In genomic region chr21:32570456-32570855, GRCh38 we compare ENCODE assay signal across 12 cellular contexts. TPM values are rescaled to one million over a fixed set of nuclear protein-coding genes. Genes with fewer than 3 reads are reported as not detected.
DNase-seq lines count a peak whose midpoint lies in the region; ATAC-seq and TF ChIP-seq lines count a peak whose summit lies in the region.
"Had no signal": no experiment of that assay in that cellular context is flagged by ENCODE, and none has a peak within 500 bp of the region (broad histone marks: within the 10 kb centered on the region; RNA-seq: fewer than 3 reads in every experiment).

No MANE protein-coding gene starts in this region.

- H3K9me3 Mint-ChIP-seq in activated T-cell treated with anti-CD3 and anti-CD28 coated beads, Interleukin-2, amount 50 U/mL, for 4 hours: peaks cover 2% of the 10 kb centered on the region
- H3K9me3 Mint-ChIP-seq: activated B cell treated with CpG ODN at 0.5 μM for 24 hours had no signal

- H3K36me3 ChIP-seq in thymus (ENCODE audit: control insufficient read depth, insufficient read depth): no peaks in the 10 kb centered on the region
- H3K36me3 ChIP-seq: MG63, thoracic aorta had no signal

- H3K9me3 ChIP-seq in thymus (ENCODE audit: control insufficient read depth): no peaks in the 10 kb centered on the region
- H3K9me3 ChIP-seq: MG63, thoracic aorta had no signal

- H3K36me3 Mint-ChIP-seq in activated T-cell treated with anti-CD3 and anti-CD28 coated beads, Interleukin-2, amount 50 U/mL, for 4 hours (ENCODE audit: insufficient read depth): peaks cover 4% of the 10 kb centered on the region

- H3K4me3 ChIP-seq in thymus (ENCODE audit: low read length): no peak overlapping the region

- H3K27ac ChIP-seq in VCaP (peak overlapping the region; percentile 77; the same call in 1 of the 2 replicates), thymus (ENCODE audit: low read depth) (peak overlapping the region; percentile 9)
- H3K27ac ChIP-seq: PC-9 had no signal

- TF ChIP-seq CTCF in VCaP (conservative IDR thresholded peaks at IDR 0.05): no peak

- H3K27me3 ChIP-seq in thymus (ENCODE audit: control insufficient read depth, insufficient read depth): no peaks in the 10 kb centered on the region
- H3K27me3 ChIP-seq: MG63 had no signal

- peaks cover 1% of the 10 kb centered on the region for H3K27me3 Mint-ChIP-seq in activated T-cell treated with anti-CD3 and anti-CD28 coated beads, Interleukin-2, amount 50 U/mL, for 4 hours (ENCODE audit: low read depth)

- ATAC-seq in activated T-cell treated with anti-CD3 and anti-CD28 coated beads, Interleukin-2, amount 50 U/mL, for 4 hours: no peak

- peaks cover 18% of the 10 kb centered on the region for H3K4me1 Mint-ChIP-seq in activated T-cell treated with anti-CD3 and anti-CD28 coated beads, Interleukin-2, amount 50 U/mL, for 4 hours (ENCODE audit: low read depth)

- peaks cover 9% of the 10 kb centered on the region for H3K4me1 ChIP-seq in thymus (ENCODE audit: control insufficient read depth, insufficient read depth, low read length)

- no peak for DNase-seq in activated T-cell treated with anti-CD3 and anti-CD28 coated beads, Interleukin-2, amount 50 U/mL, for 4 hours
- DNase-seq in activated T-cell treated with anti-CD3 and anti-CD28 coated beads, Interleukin-2, amount 50 U/mL, for 1 hour: no peak
- DNase-seq in foreskin melanocyte: peak; percentile 64
- DNase-seq in NCI-H2081 treated with DMSO at 0.1 percent for 48 hours (lab: John Stamatoyannopoulos, UW): no peak
- no peak for DNase-seq in NCI-H524 (lab: John Stamatoyannopoulos, UW)
- DNase-seq in activated CD4-positive, CD25-positive, alpha-beta regulatory T cell treated with anti-CD3 and anti-CD28 coated beads, Interleukin-2, amount 50 U/mL, for 72 hours: no peak
- DNase-seq: activated B cell treated with CpG ODN at 0.5 μM for 24 hours had no signal

- peak overlapping the region; percentile 88 for H3K4me3 Mint-ChIP-seq in activated T-cell treated with anti-CD3 and anti-CD28 coated beads, Interleukin-2, amount 50 U/mL, for 4 hours

- 87% methylated on average over 3 of the region's 3 CpGs for WGBS in thymus

RNA-seq across cellular contexts. Expression of gene TCP10L, which starts 14.9 kb away (rescaled TPM):
- 1 to 10 TPM in 1 of 3 donors, under 1 TPM in 2; 0.14 to 1.1 (median 0.66) TPM for total RNA-seq in activated T-cell treated with anti-CD3 and anti-CD28 coated beads, Interleukin-2, amount 50 U/mL, for 4 hours
- 2.5 TPM for polyA plus RNA-seq in thymus

RNA-seq across cellular contexts. Expression of gene CFAP298, which starts 41.7 kb away (rescaled TPM):
- total RNA-seq in activated T-cell treated with anti-CD3 and anti-CD28 coated beads, Interleukin-2, amount 50 U/mL, for 4 hours: 10 to 100 TPM; 58.7 to 74.7 (median 63.7) TPM
- polyA plus RNA-seq in thymus: 43.5 TPM
